8 cellular contexts compared by ENCODE assay signal in genomic region chr7:27183682-27184341, GRCh38. TPM values are rescaled to one million over a fixed set of nuclear protein-coding genes. Genes with fewer than 3 reads are reported as not detected.
DNase-seq lines count a peak whose midpoint lies in the region; ATAC-seq and TF ChIP-seq lines count a peak whose summit lies in the region.

No MANE protein-coding gene starts in this region.

- H3K4me3 ChIP-seq in duodenal mucosa (ENCODE audit: low read depth in 1 of 2, low read length in 2 of 2) (peak overlapping the region; percentile 38 to 43), psoas muscle (peak overlapping the region; percentile 72)

- DNase-seq in NCI-H2171 (lab: John Stamatoyannopoulos, UW), result peak; percentile 50
- no peak for DNase-seq in psoas muscle
- DNase-seq in activated CD4-positive, CD25-positive, alpha-beta regulatory T cell (lab: John Stamatoyannopoulos, UW), result no peak
- DNase-seq in NCI-H1092 (lab: John Stamatoyannopoulos, UW), result no peak

- peaks cover 94% of the 10 kb centered on the region for H3K27me3 Mint-ChIP-seq in stimulated activated memory B cell treated with anti-CD40 and anti-IgM and Interleukin-4, amounts not matched to agents 10 μg/mL and 1 μg/mL and 100 μg/mL, for 72 hours

- H3K36me3 Mint-ChIP-seq in stimulated activated memory B cell treated with anti-CD40 and anti-IgM and Interleukin-4, amounts not matched to agents 10 μg/mL and 1 μg/mL and 100 μg/mL, for 72 hours, result no peaks in the 10 kb centered on the region

- intact Hi-C loops in psoas muscle (cut with DNase I), result no loop called here

- H3K4me1 Mint-ChIP-seq in stimulated activated memory B cell treated with anti-CD40 and anti-IgM and Interleukin-4, amounts not matched to agents 10 μg/mL and 1 μg/mL and 100 μg/mL, for 72 hours, result peaks cover 36% of the 10 kb centered on the region

- H3K9me3 ChIP-seq in ES-I3 (ENCODE audit: control insufficient read depth, insufficient read depth, low read length) (no peaks in the 10 kb centered on the region), duodenal mucosa (ENCODE audit: control insufficient read depth in 1 of 2, low read length in 2 of 2) (no peaks in the 10 kb centered on the region), psoas muscle (no peaks in the 10 kb centered on the region)

- H3K27me3 ChIP-seq in duodenal mucosa (ENCODE audit: control insufficient read depth in 1 of 2, insufficient read depth in 2 of 2, low read length in 2 of 2) (peaks cover 85 to 96% of the 10 kb centered on the region in 2 donors), psoas muscle (ENCODE audit: insufficient read depth in 3 of 3, low read length in 2 of 3) (peaks cover 0 to 74% (median 17%) of the 10 kb centered on the region in 3 donors)

- H3K9me3 Mint-ChIP-seq in stimulated activated memory B cell treated with anti-CD40 and anti-IgM and Interleukin-4, amounts not matched to agents 10 μg/mL and 1 μg/mL and 100 μg/mL, for 72 hours, result no peaks in the 10 kb centered on the region

- no peak for TF ChIP-seq CTCF in psoas muscle (IDR thresholded peaks at IDR 0.05)

- 5 to 10% (median 9%) methylated on average over 30 of the region's 30 CpGs for WGBS in psoas muscle, 3 donors

- H3K9ac ChIP-seq in ES-I3 (ENCODE audit: low read depth, low read length) (peak overlapping the region; percentile 44; the same call in 1 of the 2 replicates), duodenal mucosa (ENCODE audit: low read depth in 1 of 2, low read length in 2 of 2) (no peak overlapping the region)

- H3K27ac ChIP-seq in duodenal mucosa (ENCODE audit: low read depth, low read length) (no peak overlapping the region), psoas muscle (no peak overlapping the region)

- ATAC-seq in psoas muscle, result no peak
- no peak for ATAC-seq in GM19328 (IDR thresholded peaks at IDR 0.05; ENCODE audit: unreplicated experiment)
- ATAC-seq in stimulated activated memory B cell treated with anti-CD40 and anti-IgM and Interleukin-4, amounts not matched to agents 10 μg/mL and 1 μg/mL and 100 μg/mL, for 72 hours, result no peak

- H3K36me3 ChIP-seq in ES-I3 (ENCODE audit: insufficient read depth, low read length) (no peaks in the 10 kb centered on the region), duodenal mucosa (ENCODE audit: control insufficient read depth in 1 of 2, insufficient read depth in 2 of 2, low read length in 2 of 2) (no peaks in the 10 kb centered on the region), psoas muscle (ENCODE audit: insufficient read depth in 1 of 2, low read depth in 1 of 2) (no peaks in the 10 kb centered on the region)

- no peak overlapping the region for H3K4me3 Mint-ChIP-seq in stimulated activated memory B cell treated with anti-CD40 and anti-IgM and Interleukin-4, amounts not matched to agents 10 μg/mL and 1 μg/mL and 100 μg/mL, for 72 hours

- H3K27ac Mint-ChIP-seq in stimulated activated memory B cell treated with anti-CD40 and anti-IgM and Interleukin-4, amounts not matched to agents 10 μg/mL and 1 μg/mL and 100 μg/mL, for 72 hours, result no peak overlapping the region

- peaks cover 7% of the 10 kb centered on the region; the same call in 1 of the 2 replicates for H3K4me1 ChIP-seq in ES-I3 (ENCODE audit: insufficient read depth, low read length)
- H3K4me1 ChIP-seq in duodenal mucosa (ENCODE audit: control insufficient read depth in 1 of 2, insufficient read depth in 2 of 2, low read length in 2 of 2), result peaks cover 15 to 30% of the 10 kb centered on the region in 2 donors
- H3K4me1 ChIP-seq in psoas muscle, result peaks cover 26% of the 10 kb centered on the region

RNA-seq across cellular contexts. Expression of gene HOXA11, which starts 1.2 kb away (rescaled TPM):
- 1 to 10 TPM in 1 of 4 donors, not detected in 3; 1.1 TPM for total RNA-seq in psoas muscle
- under 1 TPM; 0.08 to 0.90 (median 0.25) TPM for polyA plus RNA-seq in psoas muscle

RNA-seq across cellular contexts. Expression of gene HOXA10, which starts 9.7 kb away (rescaled TPM):
- 10 to 100 TPM in 2 of 4 donors, under 1 TPM in 1, not detected in 1; 0.81 to 34.3 (median 19.2) TPM for total RNA-seq in psoas muscle
- polyA plus RNA-seq in psoas muscle, result 10 to 100 TPM; 17.2 to 77.5 (median 32.0) TPM

RNA-seq across cellular contexts. Expression of gene HOXA13, which starts 16.1 kb away (rescaled TPM):
- under 1 TPM in 1 of 4 donors, not detected in 3; 0.06 TPM for total RNA-seq in psoas muscle
- polyA plus RNA-seq in psoas muscle, result under 1 TPM in 2 of 3 donors, not detected in 1; 0.01 to 0.08 TPM

RNA-seq across cellular contexts. Expression of gene HOXA9, which starts 18.5 kb away (rescaled TPM):
- 10 to 100 TPM in 1 of 4 donors, 1 to 10 TPM in 1, under 1 TPM in 1, not detected in 1; 0.81 to 19.9 (median 4.9) TPM for total RNA-seq in psoas muscle
- 10 to 100 TPM; 13.8 to 55.9 (median 18.2) TPM for polyA plus RNA-seq in psoas muscle

RNA-seq across cellular contexts. Expression of gene HOXA7, which starts 27.3 kb away (rescaled TPM):
- total RNA-seq in psoas muscle, result 1 to 10 TPM; 4.7 to 8.4 (median 6.7) TPM
- 10 to 100 TPM in 1 of 3 donors, 1 to 10 TPM in 2; 2.9 to 10.2 (median 6.2) TPM for polyA plus RNA-seq in psoas muscle
